Comparison of ENCODE assay signal across 4 cellular contexts in the genomic region with DNA sequence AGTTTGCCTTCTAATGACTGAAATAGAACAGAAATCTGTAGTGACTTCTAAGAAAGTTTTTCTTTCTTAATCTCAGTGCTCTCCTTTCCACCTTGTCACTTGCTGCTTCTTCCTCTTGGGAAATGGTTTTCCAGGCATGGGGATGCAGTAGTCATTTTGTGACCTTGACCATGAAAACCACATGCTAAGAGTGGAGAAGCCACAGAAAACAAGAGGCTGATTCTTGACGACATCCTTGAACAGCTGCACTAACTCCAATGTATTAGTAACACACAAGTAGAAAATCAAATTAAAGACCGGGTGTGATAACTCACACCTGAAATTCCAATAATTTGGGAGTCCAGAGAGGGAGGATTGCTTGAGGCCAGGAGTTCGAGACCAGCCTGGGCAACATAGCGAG. TPM values are rescaled to one million over a fixed set of nuclear protein-coding genes. Genes with fewer than 3 reads are reported as not detected.
"Had no signal": no experiment of that assay in that cellular context is flagged by ENCODE, and none has a peak within 500 bp of the region (broad histone marks: within the 10 kb centered on the region; RNA-seq: fewer than 3 reads in every experiment).

No MANE protein-coding gene starts in this region.

- DNase-seq: GDM1, GF-D8 had no signal

- H3K4me3 ChIP-seq: GM12878 had no signal

- ATAC-seq: GM12878 had no signal

RNA-seq across cellular contexts. Expression of gene SCNN1G, which starts 17.8 kb away (rescaled TPM):
- total RNA-seq: G401 had no signal
